In genomic region chr7:13016633-13017324, GRCh38 we compare ENCODE assay signal across 16 cellular contexts.
DNase-seq lines count a peak whose midpoint lies in the region; ATAC-seq and TF ChIP-seq lines count a peak whose summit lies in the region.
"Had no signal": no experiment of that assay in that cellular context is flagged by ENCODE, and none has a peak within 500 bp of the region (broad histone marks: within the 10 kb centered on the region; RNA-seq: fewer than 3 reads in every experiment).

No MANE protein-coding gene starts in this region.

- peaks cover 29% of the 10 kb centered on the region for H3K4me1 Mint-ChIP-seq in GM23338
- H3K4me1 Mint-ChIP-seq: stimulated activated memory B cell treated with anti-CD40 and anti-IgM and Interleukin-4, amounts not matched to agents 10 μg/mL and 1 μg/mL and 100 μg/mL, for 72 hours had no signal

- H3K9me3 Mint-ChIP-seq in GM23338: no peaks in the 10 kb centered on the region
- H3K9me3 Mint-ChIP-seq: stimulated activated memory B cell treated with anti-CD40 and anti-IgM and Interleukin-4, amounts not matched to agents 10 μg/mL and 1 μg/mL and 100 μg/mL, for 72 hours had no signal

- no peak overlapping the region for H3K9ac ChIP-seq in trophoblast cell (ENCODE audit: low read length)
- H3K9ac ChIP-seq: parathyroid adenoma had no signal

- H3K18ac ChIP-seq in trophoblast cell (ENCODE audit: low read length): no peak overlapping the region

- WGBS in trophoblast cell (ENCODE audit: extremely low coverage, insufficient coverage, insufficient read length): no CpG with 5 or more reads among the region's 9 CpGs
- WGBS in thyroid gland, 2 donors: 82 to 88% methylated on average over 9 of the region's 9 CpGs

- H4K20me1 ChIP-seq in GM23338 (replicated peaks; ENCODE audit: insufficient read depth): no peaks in the 10 kb centered on the region

- no peak overlapping the region for H2AK5ac ChIP-seq in trophoblast cell (ENCODE audit: low read length)

- H2BK12ac ChIP-seq in trophoblast cell (ENCODE audit: low read length): peak overlapping the region; percentile 92

- H3K36me3 ChIP-seq in GM23338 (ENCODE audit: insufficient read depth) (no peaks in the 10 kb centered on the region), trophoblast cell (ENCODE audit: control insufficient read depth in 1 of 2, insufficient read depth in 2 of 2, low read length in 2 of 2) (no peaks in the 10 kb centered on the region), thyroid gland (no peaks in the 10 kb centered on the region)
- H3K36me3 ChIP-seq: left ventricle myocardium inferior, MG63 had no signal

- H4K91ac ChIP-seq in trophoblast cell (ENCODE audit: low read depth, low read length): peak overlapping the region; percentile 78

- H3K79me2 ChIP-seq in GM23338 (replicated peaks; ENCODE audit: insufficient read depth) (no peaks in the 10 kb centered on the region), trophoblast cell (ENCODE audit: control insufficient read depth, insufficient read depth, low read length, poor library complexity) (no peaks in the 10 kb centered on the region)
- H3K79me2 ChIP-seq: parathyroid adenoma had no signal

- peak; percentile 69 for ATAC-seq in GM23338
- ATAC-seq in HG02678 (IDR thresholded peaks at IDR 0.05; ENCODE audit: unreplicated experiment): no peak
- no peak for ATAC-seq in HG02981 (IDR thresholded peaks at IDR 0.05; ENCODE audit: unreplicated experiment)
- ATAC-seq: stimulated activated memory B cell treated with anti-CD40 and anti-IgM and Interleukin-4, amounts not matched to agents 10 μg/mL and 1 μg/mL and 100 μg/mL, for 72 hours had no signal

- no peak overlapping the region for H3K4ac ChIP-seq in trophoblast cell (ENCODE audit: low read depth, low read length)

- H3K9me3 ChIP-seq in trophoblast cell (ENCODE audit: insufficient read depth, low read depth, low read length) (no peaks in the 10 kb centered on the region), thyroid gland (no peaks in the 10 kb centered on the region)
- H3K9me3 ChIP-seq: left ventricle myocardium inferior, MG63 had no signal

- H3K27ac ChIP-seq in GM23338 (ENCODE audit: low read depth): no peak overlapping the region; the same call in 1 of the 2 replicates
- H3K27ac ChIP-seq in trophoblast cell (ENCODE audit: low read depth, low read length): no peak overlapping the region
- H3K27ac ChIP-seq in thyroid gland: no peak overlapping the region
- H3K27ac ChIP-seq: C4-2B, left ventricle myocardium inferior, parathyroid adenoma had no signal

- H3K4me3 ChIP-seq in GM23338 (no peak overlapping the region), fibroblast of mammary gland (ENCODE audit: control insufficient read depth, low read depth, low read length) (no peak overlapping the region), trophoblast cell (ENCODE audit: low read depth, low read length) (no peak overlapping the region), thyroid gland (replicated peaks in 1 of 3) (no peak overlapping the region)
- H3K4me3 ChIP-seq: left ventricle myocardium inferior had no signal

- no peak for TF ChIP-seq POLR2A in thyroid gland (IDR thresholded peaks at IDR 0.05)

- H4K12ac ChIP-seq in trophoblast cell (ENCODE audit: low read depth, low read length): no peak overlapping the region

- H3K27me3 Mint-ChIP-seq in GM23338 (ENCODE audit: insufficient read depth, low read depth, poor library complexity): peaks cover 3% of the 10 kb centered on the region
- H3K27me3 Mint-ChIP-seq: stimulated activated memory B cell treated with anti-CD40 and anti-IgM and Interleukin-4, amounts not matched to agents 10 μg/mL and 1 μg/mL and 100 μg/mL, for 72 hours had no signal

- H4K8ac ChIP-seq in trophoblast cell (ENCODE audit: low read depth, low read length): no peak overlapping the region

- no peaks in the 10 kb centered on the region for H3K36me3 Mint-ChIP-seq in GM23338 (ENCODE audit: low read depth)
- H3K36me3 Mint-ChIP-seq: stimulated activated memory B cell treated with anti-CD40 and anti-IgM and Interleukin-4, amounts not matched to agents 10 μg/mL and 1 μg/mL and 100 μg/mL, for 72 hours had no signal

- DNase-seq in GM23338 (ENCODE audit: low spot score) (peak; percentile 8), amniotic epithelial cell (ENCODE audit: low read depth) (peak; percentile 27), fibroblast of mammary gland (ENCODE audit: low read depth) (peak; percentile 67), trophoblast cell (no peak), NCI-H69 (lab: John Stamatoyannopoulos, UW) (no peak), thyroid gland (no peak)
- DNase-seq: activated gamma-delta T cell, GF-D8, left ventricle myocardium inferior, T-helper 2 cell had no signal

- H3K4me2 ChIP-seq in GM23338 (peak overlapping the region; percentile 21; the same call in 1 of the 2 replicates), trophoblast cell (ENCODE audit: low read length) (no peak overlapping the region)

- H2AFZ ChIP-seq in GM23338 (peak overlapping the region; percentile 33; the same call in 1 of the 2 replicates), trophoblast cell (ENCODE audit: insufficient read depth, low read length, poor library complexity) (no peak overlapping the region)
- H2AFZ ChIP-seq: parathyroid adenoma had no signal

- no peaks in the 10 kb centered on the region for H3F3A ChIP-seq in GM23338 (replicated peaks; ENCODE audit: low read depth)

- no peaks in the 10 kb centered on the region for H3K27me3 ChIP-seq in GM23338 (ENCODE audit: insufficient read depth)
- H3K27me3 ChIP-seq in trophoblast cell (ENCODE audit: insufficient read depth, low read length): no peaks in the 10 kb centered on the region
- no peaks in the 10 kb centered on the region for H3K27me3 ChIP-seq in thyroid gland
- H3K27me3 ChIP-seq: MG63 had no signal

- peaks cover 18% of the 10 kb centered on the region for H3K4me1 ChIP-seq in GM23338 (ENCODE audit: insufficient read depth)
- peaks cover 0 to 4% of the 10 kb centered on the region in 2 experiments for H3K4me1 ChIP-seq in trophoblast cell (ENCODE audit: control insufficient read depth in 1 of 2, insufficient read depth in 2 of 2, low read length in 2 of 2)
- H3K4me1 ChIP-seq in thyroid gland: no peaks in the 10 kb centered on the region
- H3K4me1 ChIP-seq: parathyroid adenoma had no signal

- no peak for TF ChIP-seq CTCF in GM23338 (conservative IDR thresholded peaks at IDR 0.05; ENCODE audit: low read depth in 2 of 2)
- TF ChIP-seq CTCF in fibroblast of mammary gland (conservative IDR thresholded peaks at IDR 0.05; ENCODE audit: control insufficient read depth, insufficient read depth, low read depth, low read length): no peak
- no peak for TF ChIP-seq CTCF in thyroid gland (IDR thresholded peaks at IDR 0.05)

- H2BK120ac ChIP-seq in trophoblast cell (ENCODE audit: insufficient read depth, low read length, poor library complexity): peak overlapping the region; percentile 69

- no peak overlapping the region for H3K14ac ChIP-seq in trophoblast cell (ENCODE audit: low read length)

- H3K27ac Mint-ChIP-seq in GM23338: no peak overlapping the region
- H3K27ac Mint-ChIP-seq: stimulated activated memory B cell treated with anti-CD40 and anti-IgM and Interleukin-4, amounts not matched to agents 10 μg/mL and 1 μg/mL and 100 μg/mL, for 72 hours had no signal

- H2BK5ac ChIP-seq in trophoblast cell (ENCODE audit: low read depth, low read length, poor library complexity): peak overlapping the region; percentile 68

- H3K79me1 ChIP-seq in trophoblast cell (ENCODE audit: low read length): peaks cover 4% of the 10 kb centered on the region

- H3K4me3 Mint-ChIP-seq in GM23338: no peak overlapping the region
- H3K4me3 Mint-ChIP-seq: stimulated activated memory B cell treated with anti-CD40 and anti-IgM and Interleukin-4, amounts not matched to agents 10 μg/mL and 1 μg/mL and 100 μg/mL, for 72 hours had no signal

- no peaks in the 10 kb centered on the region for H3K9me2 ChIP-seq in GM23338 (ENCODE audit: insufficient read depth)

- intact Hi-C loops in thyroid gland (cut with DNase I): no loop called here

- H3K23ac ChIP-seq in trophoblast cell (ENCODE audit: low read length): no peak overlapping the region

TF ChIP-seq in GM23338, 12 proteins besides CTCF, POLR2A, EP300 and RAD21 (continues in another document):
- TF ChIP-seq NANOG (IDR thresholded peaks at IDR 0.05; ENCODE audit: borderline replicate concordance): no peak
- no peak for TF ChIP-seq ETS1 (IDR thresholded peaks at IDR 0.05)
- TF ChIP-seq CREB1 (CRISPR knock-in tag; IDR thresholded peaks at IDR 0.05; ENCODE audit: low read depth): no peak
- no peak for TF ChIP-seq EZH2phosphoT487 (IDR thresholded peaks at IDR 0.05; ENCODE audit: unreplicated experiment)
- TF ChIP-seq ZNF331 (CRISPR knock-in tag; IDR thresholded peaks at IDR 0.05; ENCODE audit: low read depth): no peak
- TF ChIP-seq POLR2AphosphoS5 (IDR thresholded peaks at IDR 0.05; ENCODE audit: low read depth): no peak

Comparison
In these comparisons a context has a peak if more than half of its experiments do, and no peak if none do; other contexts are left out.
1. DNase-seq: peak in GM23338 (single experiment), amniotic epithelial cell (single experiment) and fibroblast of mammary gland (single experiment); none in trophoblast cell (0 of 2), NCI-H69 (single experiment) and thyroid gland (0 of 2).